ENCODE assay signal across 8 cellular contexts in genomic region chr4:127632420-127633403, GRCh38. TPM values are rescaled to one million over a fixed set of nuclear protein-coding genes. Genes with fewer than 3 reads are reported as not detected.
DNase-seq lines count a peak whose midpoint lies in the region; ATAC-seq and TF ChIP-seq lines count a peak whose summit lies in the region.

Gene INTU, plus strand, starts transcription at chr4:127632957. Its CDS starts 78 bp downstream, at chr4:127633035.

- no peak within 1 kb of the TSS for H3K27ac ChIP-seq in CD4-positive, alpha-beta memory T cell (ENCODE audit: low read depth, low read length)
- peak within 1 kb of the TSS; percentile 7 to 59 for H3K27ac ChIP-seq in uterus

- intact Hi-C loops in CD4-positive, alpha-beta memory T cell (cut with micrococcal nuclease) = no loop called here
- intact Hi-C loops in uterus (cut with DNase I; ENCODE audit: low total_unique reads) = no loop called here

- peaks cover 7% of the 10 kb centered on the region for H3K4me1 ChIP-seq in CD4-positive, alpha-beta memory T cell (ENCODE audit: insufficient read depth, low read length)
- H3K4me1 ChIP-seq in uterus = no peaks in the 10 kb centered on the region

- POLR2A ChIA-PET in CD4-positive, alpha-beta memory T cell (lab: Charles Lee; ENCODE audit: partially characterized antibody) = no interaction called here

- H3K4me1 Mint-ChIP-seq in CD4-positive, alpha-beta memory T cell = peaks cover 11 to 13% (median 12%) of the 10 kb centered on the region in 4 donors
- peaks cover 13% of the 10 kb centered on the region for H3K4me1 Mint-ChIP-seq in activated naive CD4-positive, alpha-beta T cell treated with anti-CD3 and anti-CD28 coated beads, Interleukin-2, amount 50 U/mL, for 24 hours
- peaks cover 13% of the 10 kb centered on the region for H3K4me1 Mint-ChIP-seq in nephron progenitor cell

- H3K4me3 Mint-ChIP-seq in CD4-positive, alpha-beta memory T cell = peak within 1 kb of the TSS; percentile 72 to 88 (median 84)
- H3K4me3 Mint-ChIP-seq in activated naive CD4-positive, alpha-beta T cell treated with anti-CD3 and anti-CD28 coated beads, Interleukin-2, amount 50 U/mL, for 24 hours = peak within 1 kb of the TSS; percentile 79
- peak within 1 kb of the TSS; percentile 99 for H3K4me3 Mint-ChIP-seq in nephron progenitor cell

- H3K9me3 Mint-ChIP-seq in CD4-positive, alpha-beta memory T cell = peaks cover 0 to 9% (median 1%) of the 10 kb centered on the region in 8 donors
- H3K9me3 Mint-ChIP-seq in activated naive CD4-positive, alpha-beta T cell treated with anti-CD3 and anti-CD28 coated beads, Interleukin-2, amount 50 U/mL, for 24 hours = no peaks in the 10 kb centered on the region
- no peaks in the 10 kb centered on the region for H3K9me3 Mint-ChIP-seq in nephron progenitor cell

- H3K27me3 Mint-ChIP-seq in CD4-positive, alpha-beta memory T cell = peaks cover 20 to 24% of the 10 kb centered on the region in 2 donors
- peaks cover 39% of the 10 kb centered on the region for H3K27me3 Mint-ChIP-seq in activated naive CD4-positive, alpha-beta T cell treated with anti-CD3 and anti-CD28 coated beads, Interleukin-2, amount 50 U/mL, for 24 hours
- peaks cover 21% of the 10 kb centered on the region for H3K27me3 Mint-ChIP-seq in nephron progenitor cell (ENCODE audit: low read depth, poor library complexity)

- no peaks in the 10 kb centered on the region for H3K9me3 ChIP-seq in CD4-positive, alpha-beta memory T cell (ENCODE audit: control insufficient read depth in 1 of 2, low read length in 2 of 2)
- H3K9me3 ChIP-seq in uterus = no peaks in the 10 kb centered on the region

- H3K36me3 Mint-ChIP-seq in CD4-positive, alpha-beta memory T cell = no peaks in the 10 kb centered on the region
- H3K36me3 Mint-ChIP-seq in activated naive CD4-positive, alpha-beta T cell treated with anti-CD3 and anti-CD28 coated beads, Interleukin-2, amount 50 U/mL, for 24 hours = no peaks in the 10 kb centered on the region
- peaks cover 8% of the 10 kb centered on the region for H3K36me3 Mint-ChIP-seq in nephron progenitor cell (ENCODE audit: low read depth)

- no peaks in the 10 kb centered on the region for H3K36me3 ChIP-seq in CD4-positive, alpha-beta memory T cell (ENCODE audit: insufficient read depth, low read length)
- H3K36me3 ChIP-seq in uterus = no peaks in the 10 kb centered on the region

- TF ChIP-seq CTCF in nephron progenitor cell (IDR thresholded peaks at IDR 0.05) (no peak), uterus (IDR thresholded peaks at IDR 0.05) (peak in 1 of 4 experiments; percentile 6)

- CTCF ChIA-PET in CD4-positive, alpha-beta memory T cell (lab: Charles Lee; ENCODE audit: partially characterized antibody) = no interaction called here

- no peak for DNase-seq in CD4-positive, alpha-beta memory T cell
- peak; percentile 75 to 84 for DNase-seq in NCI-H524 (lab: John Stamatoyannopoulos, UW)
- peak; percentile 95 for DNase-seq in globus pallidus (ENCODE audit: low spot score)
- peak; percentile 89 for DNase-seq in nephron progenitor cell
- peak; percentile 89 to 92 for DNase-seq in uterus

- H3K4me3 ChIP-seq in CD4-positive, alpha-beta memory T cell (ENCODE audit: low read length in 2 of 2) = peak within 1 kb of the TSS; percentile 20 to 38
- peak within 1 kb of the TSS; percentile 46 to 80 for H3K4me3 ChIP-seq in uterus

- H3K27ac Mint-ChIP-seq in CD4-positive, alpha-beta memory T cell = no peak within 1 kb of the TSS
- H3K27ac Mint-ChIP-seq in activated naive CD4-positive, alpha-beta T cell treated with anti-CD3 and anti-CD28 coated beads, Interleukin-2, amount 50 U/mL, for 24 hours = no peak within 1 kb of the TSS
- H3K27ac Mint-ChIP-seq in nephron progenitor cell = peak within 1 kb of the TSS; percentile 99

- no peaks in the 10 kb centered on the region for H3K27me3 ChIP-seq in CD4-positive, alpha-beta memory T cell (ENCODE audit: insufficient read depth, low read length)
- no peaks in the 10 kb centered on the region for H3K27me3 ChIP-seq in uterus

- ATAC-seq in GM19397 (IDR thresholded peaks at IDR 0.05; ENCODE audit: unreplicated experiment) (peak; percentile 100), HG03460 (IDR thresholded peaks at IDR 0.05; ENCODE audit: unreplicated experiment) (peak; percentile 98)

- TF ChIP-seq POLR2A in uterus (IDR thresholded peaks at IDR 0.05) = no peak

RNA-seq across cellular contexts. Expression of gene INTU, which starts in this region (rescaled TPM):
- not detected for total RNA-seq in CD4-positive, alpha-beta memory T cell
- under 1 TPM in 1 of 2 donors, not detected in 1; 0.37 TPM for polyA plus RNA-seq in CD4-positive, alpha-beta memory T cell
- 10 to 100 TPM in 2 of 4 donors, 1 to 10 TPM in 2; 5.3 to 31.5 (median 11.4) TPM for total RNA-seq in uterus

Comparison
In these comparisons a context has a peak if more than half of its experiments do, and no peak if none do; other contexts are left out.
1. RNA of gene INTU (total RNA-seq): 5.3 to 31.5 TPM in uterus; not detected in CD4-positive, alpha-beta memory T cell; every median in the first group is over 4 times any median in the second.
2. DNase-seq: peak in NCI-H524 (2 of 2), globus pallidus (single experiment), nephron progenitor cell (single experiment) and uterus (2 of 2); none in CD4-positive, alpha-beta memory T cell (0 of 5).
3. Peak in every context shown above with its lines, with median percentiles within 50 percentile points of each other: H3K4me3 Mint-ChIP-seq.